In genomic region chr5:120555345-120555744, GRCh38 we compare ENCODE assay signal across 35 cellular contexts.
"Had no signal": no experiment of that assay in that cellular context is flagged by ENCODE, and none has a peak within 500 bp of the region (broad histone marks: within the 10 kb centered on the region; RNA-seq: fewer than 3 reads in every experiment).

No MANE protein-coding gene starts in this region.

- H3K36me3 Mint-ChIP-seq: activated CD8-positive, alpha-beta memory T cell treated with anti-CD3 and anti-CD28 coated beads, Interleukin-2, amount 10 ng/mL, durations not matched to agents 7 days and 5 days; activated naive CD4-positive, alpha-beta T cell treated with anti-CD3 and anti-CD28 coated beads, Interleukin-2, amount 10 ng/mL, durations not matched to agents 7 days and 5 days; activated naive CD4-positive, alpha-beta T cell treated with anti-CD3 and anti-CD28 coated beads, Interleukin-2, amount 50 U/mL, for 24 hours; activated naive CD8-positive, alpha-beta T cell; activated naive CD8-positive, alpha-beta T cell treated with anti-CD3 and anti-CD28 coated beads, Interleukin-2, amount 10 ng/mL, durations not matched to agents 7 days and 5 days; brain; WTC11 had no signal

- H3K4me1 ChIP-seq: ascending aorta had no signal

- H3K9me3 Mint-ChIP-seq: activated CD4-positive, alpha-beta memory T cell treated with anti-CD3 and anti-CD28 coated beads, Interleukin-2, amount 10 ng/mL, durations not matched to agents 7 days and 5 days; activated CD4-positive, alpha-beta T cell treated with anti-CD3 and anti-CD28 coated beads, Interleukin-2, amount 10 ng/mL, durations not matched to agents 7 days and 5 days; activated naive CD4-positive, alpha-beta T cell treated with anti-CD3 and anti-CD28 coated beads, Interleukin-2, amount 10 ng/mL, durations not matched to agents 7 days and 5 days; activated naive CD8-positive, alpha-beta T cell treated with anti-CD3 and anti-CD28 coated beads, Interleukin-2, amount 10 ng/mL, durations not matched to agents 7 days and 5 days; activated naive CD8-positive, alpha-beta T cell treated with anti-CD3 and anti-CD28 coated beads, Interleukin-2, amount 50 U/mL, for 24 hours; activated T-cell treated with anti-CD3 and anti-CD28 coated beads, Interleukin-2, amount 50 U/mL, for 24 hours; activated T-helper 2 cell treated with anti-CD3 and anti-CD28 coated beads, Interferon-gamma antibody, Interleukin-2, Interleukin-4, amounts not matched to agents 10 μg/mL and 5 μg/mL and 100 μg/mL, durations not matched to agents 14 hours and 24 hours and 36 hours; T-helper 1 cell treated with Interleukin-12 subunit alpha and Interleukin-12 subunit beta and Interleukin-4 antibody, amounts not matched to agents 30 μg/mL and 1 μg/mL, for 36 hours; WTC11 had no signal

- H3K27me3 ChIP-seq: ascending aorta had no signal

- H3K4me3 Mint-ChIP-seq: activated CD4-positive, alpha-beta memory T cell treated with anti-CD3 and anti-CD28 coated beads, Interleukin-2, amount 10 ng/mL, durations not matched to agents 7 days and 5 days; activated CD4-positive, alpha-beta T cell treated with anti-CD3 and anti-CD28 coated beads for 36 hours; activated CD4-positive, alpha-beta T cell treated with anti-CD3 and anti-CD28 coated beads, Interleukin-2, amount 10 ng/mL, durations not matched to agents 7 days and 5 days; activated CD8-positive, alpha-beta memory T cell treated with anti-CD3 and anti-CD28 coated beads, Interleukin-2, amount 10 ng/mL, durations not matched to agents 7 days and 5 days; activated CD8-positive, alpha-beta T cell treated with anti-CD3 and anti-CD28 coated beads, Interleukin-2, amount 10 ng/mL, durations not matched to agents 7 days and 5 days; activated naive CD4-positive, alpha-beta T cell treated with anti-CD3 and anti-CD28 coated beads, Interleukin-2, amount 10 ng/mL, durations not matched to agents 7 days and 5 days; activated naive CD4-positive, alpha-beta T cell treated with anti-CD3 and anti-CD28 coated beads, Interleukin-2, amount 50 U/mL, for 24 hours; activated naive CD8-positive, alpha-beta T cell; activated naive CD8-positive, alpha-beta T cell treated with anti-CD3 and anti-CD28 coated beads, Interleukin-2, amount 10 ng/mL, durations not matched to agents 7 days and 5 days; activated naive CD8-positive, alpha-beta T cell treated with anti-CD3 and anti-CD28 coated beads, Interleukin-2, amount 50 U/mL, for 24 hours; activated T-cell treated with anti-CD3 and anti-CD28 coated beads, Interleukin-2, amount 50 U/mL, for 24 hours; brain; T-helper 1 cell treated with Interleukin-12 subunit alpha and Interleukin-12 subunit beta and Interleukin-4 antibody, amounts not matched to agents 30 μg/mL and 1 μg/mL, for 36 hours; T-helper 2 cell treated with Interferon-gamma antibody and Interleukin-4, amounts not matched to agents 5 μg/mL and 100 μg/mL, for 36 hours; WTC11 had no signal

- H3K27ac ChIP-seq: ascending aorta, WERI-Rb-1 had no signal

- H3K36me3 ChIP-seq: ascending aorta, WERI-Rb-1 had no signal

- H3K4me3 ChIP-seq: ascending aorta had no signal

- H3K9me3 ChIP-seq: ascending aorta had no signal

- H3K4me1 Mint-ChIP-seq: activated CD4-positive, alpha-beta memory T cell treated with anti-CD3 and anti-CD28 coated beads, Interleukin-2, amount 10 ng/mL, durations not matched to agents 7 days and 5 days; activated CD4-positive, alpha-beta T cell treated with anti-CD3 and anti-CD28 coated beads for 36 hours; activated CD4-positive, alpha-beta T cell treated with anti-CD3 and anti-CD28 coated beads, Interleukin-2, amount 10 ng/mL, durations not matched to agents 7 days and 5 days; activated CD8-positive, alpha-beta memory T cell treated with anti-CD3 and anti-CD28 coated beads, Interleukin-2, amount 10 ng/mL, durations not matched to agents 7 days and 5 days; activated naive CD4-positive, alpha-beta T cell treated with anti-CD3 and anti-CD28 coated beads, Interleukin-2, amount 10 ng/mL, durations not matched to agents 7 days and 5 days; activated naive CD4-positive, alpha-beta T cell treated with anti-CD3 and anti-CD28 coated beads, Interleukin-2, amount 50 U/mL, for 24 hours; activated naive CD8-positive, alpha-beta T cell treated with anti-CD3 and anti-CD28 coated beads, Interleukin-2, amount 10 ng/mL, durations not matched to agents 7 days and 5 days; activated naive CD8-positive, alpha-beta T cell treated with anti-CD3 and anti-CD28 coated beads, Interleukin-2, amount 50 U/mL, for 24 hours; brain; WTC11 had no signal

- DNase-seq: activated CD4-positive, alpha-beta memory T cell treated with anti-CD3 and anti-CD28 coated beads, Interleukin-2, amount 10 ng/mL, durations not matched to agents 7 days and 5 days; activated CD4-positive, alpha-beta T cell treated with anti-CD3 and anti-CD28 coated beads for 1 hour; activated CD4-positive, alpha-beta T cell treated with anti-CD3 and anti-CD28 coated beads for 36 hours; activated CD4-positive, alpha-beta T cell treated with anti-CD3 and anti-CD28 coated beads for 48 hours; activated CD4-positive, alpha-beta T cell treated with anti-CD3 and anti-CD28 coated beads, Interleukin-2, amount 10 ng/mL, durations not matched to agents 7 days and 5 days; activated CD4-positive, alpha-beta T cell treated with anti-CD3 and anti-CD28 coated beads, Interleukin-2, amount 50 U/mL, for 48 hours; activated CD4-positive, CD25-positive, alpha-beta regulatory T cell; activated CD8-positive, alpha-beta memory T cell treated with anti-CD3 and anti-CD28 coated beads for 24 hours; activated CD8-positive, alpha-beta memory T cell treated with anti-CD3 and anti-CD28 coated beads, Interleukin-2, amount 10 ng/mL, durations not matched to agents 7 days and 5 days; activated CD8-positive, alpha-beta memory T cell treated with anti-CD3 and anti-CD28 coated beads, Interleukin-2, amount 50 U/mL, for 48 hours; activated CD8-positive, alpha-beta T cell treated with anti-CD3 and anti-CD28 coated beads, Interleukin-2, amount 10 ng/mL, durations not matched to agents 7 days and 5 days; activated effector memory CD4-positive, alpha-beta T cell treated with Interleukin-2 at 50 U/mL for 16 hours; activated gamma-delta T cell; activated naive CD4-positive, alpha-beta T cell treated with anti-CD3 and anti-CD28 coated beads, Interleukin-2, amount 10 ng/mL, durations not matched to agents 7 days and 5 days; activated naive CD4-positive, alpha-beta T cell treated with Interleukin-2 at 50 U/mL for 16 hours; activated naive CD8-positive, alpha-beta T cell treated with anti-CD3 and anti-CD28 coated beads, Interleukin-2, amount 10 ng/mL, durations not matched to agents 7 days and 5 days; activated naive CD8-positive, alpha-beta T cell treated with anti-CD3 and anti-CD28 coated beads, Interleukin-2, amount 50 U/mL, for 24 hours; activated T-cell treated with anti-CD3 and anti-CD28 coated beads, Interleukin-2, amount 50 U/mL, for 24 hours; activated T-cell treated with anti-CD3 and anti-CD28 coated beads, Interleukin-2, amount 50 U/mL, for 48 hours; amygdala; anterior cingulate cortex; central memory CD4-positive, alpha-beta T cell; T-helper 1 cell; T-helper 2 cell; T-helper 9 cell; WERI-Rb-1 had no signal

- ATAC-seq: activated CD4-positive, alpha-beta T cell treated with anti-CD3 and anti-CD28 coated beads for 36 hours; activated CD4-positive, CD25-positive, alpha-beta regulatory T cell treated with anti-CD3 and anti-CD28 coated beads, Interleukin-2, amount 50 U/mL, for 24 hours; activated CD8-positive, alpha-beta memory T cell treated with anti-CD3 and anti-CD28 coated beads, Interleukin-2, amount 10 ng/mL, durations not matched to agents 7 days and 5 days; activated CD8-positive, alpha-beta T cell treated with anti-CD3 and anti-CD28 coated beads, Interleukin-2, amount 10 ng/mL, durations not matched to agents 7 days and 5 days; activated naive CD8-positive, alpha-beta T cell treated with anti-CD3 and anti-CD28 coated beads, Interleukin-2, amount 50 U/mL, for 24 hours; WTC11 had no signal

- H3K27ac Mint-ChIP-seq: activated CD4-positive, alpha-beta memory T cell treated with anti-CD3 and anti-CD28 coated beads, Interleukin-2, amount 10 ng/mL, durations not matched to agents 7 days and 5 days; activated CD4-positive, alpha-beta T cell treated with anti-CD3 and anti-CD28 coated beads for 36 hours; activated CD4-positive, alpha-beta T cell treated with anti-CD3 and anti-CD28 coated beads, Interleukin-2, amount 10 ng/mL, durations not matched to agents 7 days and 5 days; activated CD8-positive, alpha-beta memory T cell treated with anti-CD3 and anti-CD28 coated beads, Interleukin-2, amount 10 ng/mL, durations not matched to agents 7 days and 5 days; activated CD8-positive, alpha-beta T cell treated with anti-CD3 and anti-CD28 coated beads, Interleukin-2, amount 10 ng/mL, durations not matched to agents 7 days and 5 days; activated naive CD4-positive, alpha-beta T cell treated with anti-CD3 and anti-CD28 coated beads, Interleukin-2, amount 10 ng/mL, durations not matched to agents 7 days and 5 days; activated naive CD4-positive, alpha-beta T cell treated with anti-CD3 and anti-CD28 coated beads, Interleukin-2, amount 50 U/mL, for 24 hours; activated naive CD8-positive, alpha-beta T cell; activated naive CD8-positive, alpha-beta T cell treated with anti-CD3 and anti-CD28 coated beads, Interleukin-2, amount 10 ng/mL, durations not matched to agents 7 days and 5 days; activated naive CD8-positive, alpha-beta T cell treated with anti-CD3 and anti-CD28 coated beads, Interleukin-2, amount 50 U/mL, for 24 hours; activated T-cell treated with anti-CD3 and anti-CD28 coated beads, Interleukin-2, amount 50 U/mL, for 24 hours; activated T-helper 2 cell treated with anti-CD3 and anti-CD28 coated beads, Interferon-gamma antibody, Interleukin-2, Interleukin-4, amounts not matched to agents 10 μg/mL and 5 μg/mL and 100 μg/mL, durations not matched to agents 14 hours and 24 hours and 36 hours; brain; T-helper 1 cell treated with Interleukin-12 subunit alpha and Interleukin-12 subunit beta and Interleukin-4 antibody, amounts not matched to agents 30 μg/mL and 1 μg/mL, for 36 hours; T-helper 2 cell treated with Interferon-gamma antibody and Interleukin-4, amounts not matched to agents 5 μg/mL and 100 μg/mL, for 36 hours; WTC11 had no signal
